In genomic region chr14:68307769-68308168, GRCh38 we compare ENCODE assay signal across 13 cellular contexts.
DNase-seq lines count a peak whose midpoint lies in the region; ATAC-seq and TF ChIP-seq lines count a peak whose summit lies in the region.
"Had no signal": no experiment of that assay in that cellular context is flagged by ENCODE, and none has a peak within 500 bp of the region (broad histone marks: within the 10 kb centered on the region; RNA-seq: fewer than 3 reads in every experiment).

No MANE protein-coding gene starts in this region.

- no peaks in the 10 kb centered on the region for H3K36me3 ChIP-seq in adipocyte (ENCODE audit: control insufficient read depth, insufficient read depth, low read length, severe bottlenecking)
- no peaks in the 10 kb centered on the region for H3K36me3 ChIP-seq in right atrium auricular region
- no peaks in the 10 kb centered on the region for H3K36me3 ChIP-seq in skeletal muscle tissue (ENCODE audit: control insufficient read depth in 3 of 3, insufficient read depth in 3 of 3, low read length in 3 of 3)
- H3K36me3 ChIP-seq: neutrophil had no signal

- no peak for ATAC-seq in activated T-helper 17 cell treated with anti-CD3 and anti-CD28 coated beads, Interleukin-2, amount 50 U/mL, for 72 hours (replicated peaks)
- ATAC-seq in HG02884 (IDR thresholded peaks at IDR 0.05; ENCODE audit: unreplicated experiment) = no peak
- ATAC-seq: activated CD8-positive, alpha-beta T cell treated with anti-CD3 and anti-CD28 coated beads for 36 hours had no signal

- no peak overlapping the region for H3K4me3 Mint-ChIP-seq in activated T-helper 17 cell treated with anti-CD3 and anti-CD28 coated beads, Interleukin-2, amount 50 U/mL, for 72 hours
- H3K4me3 Mint-ChIP-seq: activated CD8-positive, alpha-beta T cell treated with anti-CD3 and anti-CD28 coated beads for 36 hours; HFFc6 had no signal

- H3K27me3 ChIP-seq in adipocyte (replicated peaks; ENCODE audit: control insufficient read depth, insufficient read depth, low read length) (no peaks in the 10 kb centered on the region), right atrium auricular region (no peaks in the 10 kb centered on the region), skeletal muscle tissue (ENCODE audit: control insufficient read depth in 3 of 3, insufficient read depth in 3 of 3, low read length in 3 of 3) (no peaks in the 10 kb centered on the region)
- H3K27me3 ChIP-seq: neutrophil had no signal

- no peaks in the 10 kb centered on the region for H3K9me3 Mint-ChIP-seq in activated T-helper 17 cell treated with anti-CD3 and anti-CD28 coated beads, Interleukin-2, amount 50 U/mL, for 72 hours
- H3K9me3 Mint-ChIP-seq: HFFc6 had no signal

- H3K27ac Mint-ChIP-seq in activated T-helper 17 cell treated with anti-CD3 and anti-CD28 coated beads, Interleukin-2, amount 50 U/mL, for 72 hours = no peak overlapping the region
- H3K27ac Mint-ChIP-seq: activated CD8-positive, alpha-beta T cell treated with anti-CD3 and anti-CD28 coated beads for 36 hours; HFFc6 had no signal

- H3K27ac ChIP-seq in right atrium auricular region (peak overlapping the region; percentile 29 to 41), skeletal muscle tissue (ENCODE audit: low read depth, low read length) (peak overlapping the region; percentile 50), caudate nucleus (ENCODE audit: low read depth, low read length) (no peak overlapping the region)
- H3K27ac ChIP-seq: neutrophil had no signal

- DNase-seq in Daoy (ENCODE audit: low read depth) (peak; percentile 29), adipocyte (ENCODE audit: low read depth) (peak; percentile 80), right atrium auricular region (ENCODE audit: low spot score) (no peak), caudate nucleus (lab: John Stamatoyannopoulos, UW) (no peak), NCI-H1048 (lab: John Stamatoyannopoulos, UW) (no peak)
- DNase-seq: activated CD8-positive, alpha-beta T cell treated with anti-CD3 and anti-CD28 coated beads for 36 hours; amygdala; HFFc6; NCI-H1930 had no signal

- H3K4me1 Mint-ChIP-seq in activated T-helper 17 cell treated with anti-CD3 and anti-CD28 coated beads, Interleukin-2, amount 50 U/mL, for 72 hours = peaks cover 24% of the 10 kb centered on the region

- H3K4me3 ChIP-seq in adipocyte (ENCODE audit: low read length) (peak overlapping the region; percentile 57), right atrium auricular region (no peak overlapping the region), skeletal muscle tissue (ENCODE audit: low read length in 3 of 3) (no peak overlapping the region)

- no peaks in the 10 kb centered on the region for H3K36me3 Mint-ChIP-seq in activated T-helper 17 cell treated with anti-CD3 and anti-CD28 coated beads, Interleukin-2, amount 50 U/mL, for 72 hours (ENCODE audit: low read depth)

- H3K27me3 Mint-ChIP-seq in activated T-helper 17 cell treated with anti-CD3 and anti-CD28 coated beads, Interleukin-2, amount 50 U/mL, for 72 hours = no peaks in the 10 kb centered on the region
- H3K27me3 Mint-ChIP-seq: activated CD8-positive, alpha-beta T cell treated with anti-CD3 and anti-CD28 coated beads for 36 hours had no signal

- no peak for TF ChIP-seq CTCF in right atrium auricular region (IDR thresholded peaks at IDR 0.05)

- H3K9me3 ChIP-seq in adipocyte (ENCODE audit: control insufficient read depth, low read length) (no peaks in the 10 kb centered on the region), right atrium auricular region (no peaks in the 10 kb centered on the region), skeletal muscle tissue (ENCODE audit: control insufficient read depth in 3 of 3, low read length in 3 of 3) (no peaks in the 10 kb centered on the region)
- H3K9me3 ChIP-seq: neutrophil had no signal

- peaks cover 26% of the 10 kb centered on the region for H3K4me1 ChIP-seq in adipocyte (ENCODE audit: control insufficient read depth, insufficient read depth, low read length)
- peaks cover 0 to 7% of the 10 kb centered on the region in 2 donors for H3K4me1 ChIP-seq in right atrium auricular region
- peaks cover 7 to 19% (median 11%) of the 10 kb centered on the region in 3 donors for H3K4me1 ChIP-seq in skeletal muscle tissue (ENCODE audit: control insufficient read depth in 3 of 3, insufficient read depth in 3 of 3, low read length in 3 of 3)

- H3K9ac ChIP-seq in adipocyte (ENCODE audit: low read length) (peak overlapping the region; percentile 53), skeletal muscle tissue (ENCODE audit: low read depth in 1 of 3, low read length in 3 of 3) (no peak overlapping the region)

Comparison
In these comparisons a context has a peak if more than half of its experiments do, and no peak if none do; other contexts are left out.
1. DNase-seq: peak in Daoy (single experiment) and adipocyte (single experiment); none in right atrium auricular region (single experiment), caudate nucleus (0 of 61) and NCI-H1048 (single experiment).